ENCODE assay signal across 26 cellular contexts in the genomic region with DNA sequence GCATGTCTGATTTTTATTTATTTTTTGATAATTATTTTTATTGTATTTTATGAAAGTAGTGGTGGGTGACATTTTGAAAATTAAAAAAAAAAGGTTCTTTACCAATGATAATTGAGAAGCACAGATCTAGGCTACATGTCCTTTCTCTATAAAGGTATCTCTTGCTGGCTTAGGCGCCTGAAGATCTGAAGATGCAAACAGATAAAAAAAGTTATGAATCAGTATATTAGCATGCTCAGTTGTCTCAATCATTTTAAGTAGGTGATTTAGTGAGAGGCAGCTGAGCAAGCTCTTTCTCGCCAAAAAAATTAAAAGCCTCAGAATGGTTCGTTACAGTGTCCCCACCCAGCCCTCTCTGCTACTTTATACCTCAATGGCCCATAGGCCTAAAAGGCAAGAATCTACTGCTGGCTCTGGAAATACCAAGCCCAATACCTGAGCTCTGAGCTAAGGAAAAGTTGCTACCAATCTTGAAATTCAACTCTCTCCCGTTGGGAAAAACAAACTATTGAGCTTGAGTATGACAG. TPM values are rescaled to one million over a fixed set of nuclear protein-coding genes. Genes with fewer than 3 reads are reported as not detected.
"Had no signal": no experiment of that assay in that cellular context is flagged by ENCODE, and none has a peak within 500 bp of the region (broad histone marks: within the 10 kb centered on the region; RNA-seq: fewer than 3 reads in every experiment).

No MANE protein-coding gene starts in this region.

- H3K4me1 ChIP-seq: Peyer's patch had no signal

- H3K27me3 ChIP-seq: MG63, Peyer's patch, SJCRH30 had no signal

- H3K4me2 ChIP-seq: KMS-11 had no signal

- H3K9ac ChIP-seq: KMS-11 had no signal

- ATAC-seq: K562, Right ventricle myocardium inferior, SK-N-SH treated with all-trans-retinoic acid at 6 μM for 48 hours had no signal

- H3K4me3 ChIP-seq: K562, MG63, Peyer's patch, SJCRH30 had no signal

- H3K27ac ChIP-seq: HL-60, KMS-11, Peyer's patch, SJCRH30 had no signal

- H3K36me3 ChIP-seq: MG63, Peyer's patch, SJCRH30 had no signal

- H3K9me3 ChIP-seq: MG63, Peyer's patch, SJCRH30 had no signal

- FAIRE-seq: HTR-8/SVneo, K562 had no signal

- DNase-seq: Kasumi-1, MG63, NCI-H1092, NCI-H1105 treated with DMSO at 0.1 percent for 48 hours, NCI-H1417 treated with DMSO at 0.1 percent for 48 hours, NCI-H146, NCI-H1694 treated with DMSO at 0.1 percent for 48 hours, NCI-H1930, NCI-H2081, NCI-H2107, NCI-H2227 treated with DMSO at 0.1 percent for 48 hours, NCI-H446, NCI-H510A, NCI-H524 treated with DMSO at 0.1 percent for 48 hours, NCI-H69, NCI-H774, Peyer's patch, SHP77 treated with DMSO at 0.1 percent for 48 hours, SJCRH30 had no signal

RNA-seq across cellular contexts. Expression of a gene that starts 42.2 kb away (rescaled TPM):
- total RNA-seq: K562, SJCRH30 had no signal
- polyA plus RNA-seq: IgD-negative memory B cell, K562 had no signal
